ENCODE assay signal across 7 cellular contexts in the genomic region with DNA sequence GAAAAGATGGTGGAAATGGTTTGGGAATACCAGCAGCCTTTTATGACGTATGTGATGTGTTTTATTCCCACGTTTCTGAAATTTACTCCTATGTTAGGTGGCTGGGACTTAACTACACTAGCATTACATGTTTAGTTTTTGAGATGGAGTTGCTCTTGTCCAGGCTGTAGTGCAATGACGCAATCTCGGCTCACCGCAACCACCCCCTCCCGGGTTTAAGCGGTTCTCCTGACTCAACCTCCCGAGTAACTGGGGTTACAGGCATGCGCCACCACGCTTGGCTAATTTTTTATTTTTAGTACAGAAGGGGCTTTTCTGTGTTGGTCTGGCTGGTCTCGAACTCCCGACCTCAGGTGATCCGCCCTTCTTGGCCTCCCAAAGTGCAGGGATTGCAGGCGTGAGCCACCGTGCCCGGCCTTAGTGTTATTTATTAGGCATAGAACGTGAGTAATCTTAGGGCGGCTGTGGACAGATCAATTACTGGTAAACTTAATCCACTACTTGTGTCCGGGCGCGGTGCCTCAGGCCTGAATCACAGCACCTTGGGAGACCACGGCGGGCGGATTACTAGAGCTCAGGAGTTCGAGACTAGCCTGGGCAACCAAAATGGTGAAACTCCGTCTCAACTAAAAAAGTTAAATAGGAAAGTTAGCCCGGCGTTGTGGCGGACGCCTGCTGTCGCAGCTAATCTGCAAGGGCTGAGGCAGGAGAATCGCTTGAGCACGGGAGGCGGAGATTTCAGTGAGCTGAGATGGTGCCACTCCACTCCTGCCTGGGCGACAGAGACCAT.
DNase-seq lines count a peak whose midpoint lies in the region; ATAC-seq lines count a peak whose summit lies in the region.

No MANE protein-coding gene starts in this region.

- H3K9me3 Mint-ChIP-seq in activated CD4-positive, alpha-beta memory T cell treated with anti-CD3 and anti-CD28 coated beads, Interleukin-2, amount 10 ng/mL, durations not matched to agents 7 days and 5 days = no peaks in the 10 kb centered on the region

- H3K36me3 Mint-ChIP-seq in activated CD4-positive, alpha-beta memory T cell treated with anti-CD3 and anti-CD28 coated beads, Interleukin-2, amount 10 ng/mL, durations not matched to agents 7 days and 5 days (ENCODE audit: low read depth) = peaks cover 17% of the 10 kb centered on the region

- H3K4me1 ChIP-seq in esophagus (ENCODE audit: control insufficient read depth in 2 of 2, insufficient read depth in 2 of 2, low read length in 1 of 2) (no peaks in the 10 kb centered on the region), rectal smooth muscle tissue (ENCODE audit: control insufficient read depth, insufficient read depth, low read length) (no peaks in the 10 kb centered on the region)

- CTCF ChIA-PET in activated CD4-positive, alpha-beta memory T cell treated with anti-CD3 and anti-CD28 coated beads, Interleukin-2, amount 10 ng/mL, durations not matched to agents 7 days and 5 days (lab: Charles Lee) = interaction anchor here (0.7 to 1.4 kb wide), 3 partner anchors 10 to 28 kb away, joined by 3 to 7 read pairs (median 6); a partner anchor contains a TSS

- H3K27ac ChIP-seq in esophagus (ENCODE audit: low read depth in 2 of 2, low read length in 1 of 2) = peak overlapping the region; percentile 83 to 96
- H3K27ac ChIP-seq in rectal smooth muscle tissue (ENCODE audit: low read depth, low read length) = peak overlapping the region; percentile 86

- POLR2A ChIA-PET in activated CD4-positive, alpha-beta memory T cell treated with anti-CD3 and anti-CD28 coated beads, Interleukin-2, amount 10 ng/mL, durations not matched to agents 7 days and 5 days (lab: Charles Lee) = interaction anchor here (0.5 to 6.4 kb wide), 22 partner anchors 9 to 1629 kb away, joined by 3 to 60 read pairs (median 4); a partner anchor contains a TSS

- H3K27ac Mint-ChIP-seq in activated CD4-positive, alpha-beta memory T cell treated with anti-CD3 and anti-CD28 coated beads, Interleukin-2, amount 10 ng/mL, durations not matched to agents 7 days and 5 days = peak overlapping the region; percentile 94

- H3K36me3 ChIP-seq in esophagus (ENCODE audit: control insufficient read depth in 2 of 2, insufficient read depth in 2 of 2, low read length in 1 of 2) = no peaks in the 10 kb centered on the region
- no peaks in the 10 kb centered on the region for H3K36me3 ChIP-seq in rectal smooth muscle tissue (ENCODE audit: control insufficient read depth, insufficient read depth, low read length)

- 41 to 42% methylated on average over 35 of the region's 35 CpGs for WGBS in esophagus, 2 donors

- no peaks in the 10 kb centered on the region for H3K27me3 Mint-ChIP-seq in activated CD4-positive, alpha-beta memory T cell treated with anti-CD3 and anti-CD28 coated beads, Interleukin-2, amount 10 ng/mL, durations not matched to agents 7 days and 5 days

- H3K4me3 ChIP-seq in esophagus (ENCODE audit: low read depth in 1 of 2, low read length in 2 of 2) (peak overlapping the region; percentile 59), rectal smooth muscle tissue (ENCODE audit: low read length) (peak overlapping the region; percentile 80)

- intact Hi-C loops in posterior vena cava (cut with DNase I) = no loop called here

- H3K9ac ChIP-seq in rectal smooth muscle tissue (ENCODE audit: low read length) = peak overlapping the region; percentile 24

- ATAC-seq in HG02571 (IDR thresholded peaks at IDR 0.05; ENCODE audit: unreplicated experiment) = peak; percentile 16

- peak overlapping the region; percentile 71 for H3K4me3 Mint-ChIP-seq in activated CD4-positive, alpha-beta memory T cell treated with anti-CD3 and anti-CD28 coated beads, Interleukin-2, amount 10 ng/mL, durations not matched to agents 7 days and 5 days

- DNase-seq in activated CD4-positive, alpha-beta memory T cell treated with anti-CD3 and anti-CD28 coated beads, Interleukin-2, amount 10 ng/mL, durations not matched to agents 7 days and 5 days = peak; percentile 79
- DNase-seq in posterior vena cava (ENCODE audit: low spot score) = no peak
- no peak for DNase-seq in iPS-NIHi7 (ENCODE audit: extremely low spot score)
- no peak for DNase-seq in NOMO-1 (lab: John Stamatoyannopoulos, UW; ENCODE audit: unreplicated experiment in 2 of 2)

- H3K9me3 ChIP-seq in esophagus (ENCODE audit: control insufficient read depth in 2 of 2, insufficient read depth in 1 of 2, low read depth in 1 of 2, low read length in 1 of 2) = no peaks in the 10 kb centered on the region

- H3K27me3 ChIP-seq in esophagus (ENCODE audit: control insufficient read depth in 1 of 2, insufficient read depth in 2 of 2, low read length in 2 of 2) = no peaks in the 10 kb centered on the region
- H3K27me3 ChIP-seq in rectal smooth muscle tissue (ENCODE audit: control insufficient read depth, insufficient read depth, low read length) = peaks cover 2% of the 10 kb centered on the region

- peaks cover 38% of the 10 kb centered on the region for H3K4me1 Mint-ChIP-seq in activated CD4-positive, alpha-beta memory T cell treated with anti-CD3 and anti-CD28 coated beads, Interleukin-2, amount 10 ng/mL, durations not matched to agents 7 days and 5 days
